1 cellular context compared by ENCODE assay signal in the genomic region with DNA sequence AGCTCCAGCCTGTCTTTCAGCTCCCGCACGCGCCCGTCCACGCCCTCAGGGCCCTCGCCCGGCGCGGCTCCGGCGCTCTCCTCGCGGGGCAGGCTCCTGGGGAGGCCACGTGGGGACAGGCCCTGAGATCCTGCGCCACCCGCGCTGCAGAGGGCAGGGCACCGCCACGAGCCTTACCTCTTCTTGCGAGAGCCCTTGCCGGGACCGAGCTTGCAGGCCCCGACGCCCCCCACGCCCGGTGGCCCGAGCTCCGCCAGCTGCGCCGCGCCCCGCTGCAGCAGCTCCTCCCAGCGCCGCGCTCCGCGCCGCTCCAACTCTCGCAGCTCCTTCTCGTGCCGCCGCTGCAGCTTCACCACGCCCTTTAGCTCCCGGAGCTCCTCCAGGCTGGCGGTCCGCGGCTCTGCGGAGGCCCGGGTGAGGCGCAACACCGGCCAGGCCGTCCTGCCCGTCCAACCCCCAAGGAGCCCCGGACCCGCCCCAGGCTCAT.
A peak's percentile ranks its signal among the peaks of the same experiment; 100 is the strongest.
TF ChIP-seq lines count a peak whose summit lies in the region.

No MANE protein-coding gene starts in this region.

TF ChIP-seq in K562, 482 proteins besides CTCF, POLR2A, EP300 and RAD21 (continued from another document and continues in another):
- TF ChIP-seq ZBTB43 (CRISPR knock-in tag; IDR thresholded peaks at IDR 0.05) = no peak
- no peak for TF ChIP-seq ID3 (CRISPR knock-in tag; IDR thresholded peaks at IDR 0.05)
- TF ChIP-seq ID3 (tag; IDR thresholded peaks at IDR 0.05) = peak; percentile 62; the same call in 1 of the 2 replicates
- TF ChIP-seq, protein P1, sequence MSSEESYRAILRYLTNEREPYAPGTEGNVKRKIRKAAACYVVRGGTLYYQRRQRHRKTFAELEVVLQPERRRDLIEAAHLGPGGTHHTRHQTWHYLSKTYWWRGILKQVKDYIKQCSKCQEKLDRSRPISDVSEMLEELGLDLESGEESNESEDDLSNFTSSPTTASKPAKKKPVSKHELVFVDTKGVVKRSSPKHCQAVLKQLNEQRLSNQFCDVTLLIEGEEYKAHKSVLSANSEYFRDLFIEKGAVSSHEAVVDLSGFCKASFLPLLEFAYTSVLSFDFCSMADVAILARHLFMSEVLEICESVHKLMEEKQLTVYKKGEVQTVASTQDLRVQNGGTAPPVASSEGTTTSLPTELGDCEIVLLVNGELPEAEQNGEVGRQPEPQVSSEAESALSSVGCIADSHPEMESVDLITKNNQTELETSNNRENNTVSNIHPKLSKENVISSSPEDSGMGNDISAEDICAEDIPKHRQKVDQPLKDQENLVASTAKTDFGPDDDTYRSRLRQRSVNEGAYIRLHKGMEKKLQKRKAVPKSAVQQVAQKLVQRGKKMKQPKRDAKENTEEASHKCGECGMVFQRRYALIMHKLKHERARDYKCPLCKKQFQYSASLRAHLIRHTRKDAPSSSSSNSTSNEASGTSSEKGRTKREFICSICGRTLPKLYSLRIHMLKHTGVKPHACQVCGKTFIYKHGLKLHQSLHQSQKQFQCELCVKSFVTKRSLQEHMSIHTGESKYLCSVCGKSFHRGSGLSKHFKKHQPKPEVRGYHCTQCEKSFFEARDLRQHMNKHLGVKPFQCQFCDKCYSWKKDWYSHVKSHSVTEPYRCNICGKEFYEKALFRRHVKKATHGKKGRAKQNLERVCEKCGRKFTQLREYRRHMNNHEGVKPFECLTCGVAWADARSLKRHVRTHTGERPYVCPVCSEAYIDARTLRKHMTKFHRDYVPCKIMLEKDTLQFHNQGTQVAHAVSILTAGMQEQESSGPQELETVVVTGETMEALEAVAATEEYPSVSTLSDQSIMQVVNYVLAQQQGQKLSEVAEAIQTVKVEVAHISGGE (CRISPR knock-in tag; IDR thresholded peaks at IDR 0.05) = no peak
- TF ChIP-seq POLR2G (IDR thresholded peaks at IDR 0.05; ENCODE audit: low read depth, low read length) = peak; percentile 75
- no peak for TF ChIP-seq HIVEP1 (CRISPR knock-in tag; IDR thresholded peaks at IDR 0.05)
- no peak for TF ChIP-seq CBX2 (IDR thresholded peaks at IDR 0.05; ENCODE audit: insufficient read depth, low read length, poor library complexity, severe bottlenecking)
- TF ChIP-seq PTBP1 (IDR thresholded peaks at IDR 0.05; ENCODE audit: low read depth, low read length) = no peak
- no peak for TF ChIP-seq ZNF512 (tag; IDR thresholded peaks at IDR 0.05)
- TF ChIP-seq ZNF431 (CRISPR knock-in tag; IDR thresholded peaks at IDR 0.05) = peak; percentile 54; the same call in 1 of the 2 replicates
- no peak for TF ChIP-seq CEBPG (CRISPR knock-in tag; IDR thresholded peaks at IDR 0.05)
- TF ChIP-seq CEBPG (tag; conservative IDR thresholded peaks at IDR 0.05 in 1 of 2, IDR thresholded peaks at IDR 0.05 in 1 of 2) = no peak
- TF ChIP-seq NFYB (IDR thresholded peaks at IDR 0.05; ENCODE audit: extremely low read depth, insufficient read length) = no peak
- TF ChIP-seq, protein P2, sequence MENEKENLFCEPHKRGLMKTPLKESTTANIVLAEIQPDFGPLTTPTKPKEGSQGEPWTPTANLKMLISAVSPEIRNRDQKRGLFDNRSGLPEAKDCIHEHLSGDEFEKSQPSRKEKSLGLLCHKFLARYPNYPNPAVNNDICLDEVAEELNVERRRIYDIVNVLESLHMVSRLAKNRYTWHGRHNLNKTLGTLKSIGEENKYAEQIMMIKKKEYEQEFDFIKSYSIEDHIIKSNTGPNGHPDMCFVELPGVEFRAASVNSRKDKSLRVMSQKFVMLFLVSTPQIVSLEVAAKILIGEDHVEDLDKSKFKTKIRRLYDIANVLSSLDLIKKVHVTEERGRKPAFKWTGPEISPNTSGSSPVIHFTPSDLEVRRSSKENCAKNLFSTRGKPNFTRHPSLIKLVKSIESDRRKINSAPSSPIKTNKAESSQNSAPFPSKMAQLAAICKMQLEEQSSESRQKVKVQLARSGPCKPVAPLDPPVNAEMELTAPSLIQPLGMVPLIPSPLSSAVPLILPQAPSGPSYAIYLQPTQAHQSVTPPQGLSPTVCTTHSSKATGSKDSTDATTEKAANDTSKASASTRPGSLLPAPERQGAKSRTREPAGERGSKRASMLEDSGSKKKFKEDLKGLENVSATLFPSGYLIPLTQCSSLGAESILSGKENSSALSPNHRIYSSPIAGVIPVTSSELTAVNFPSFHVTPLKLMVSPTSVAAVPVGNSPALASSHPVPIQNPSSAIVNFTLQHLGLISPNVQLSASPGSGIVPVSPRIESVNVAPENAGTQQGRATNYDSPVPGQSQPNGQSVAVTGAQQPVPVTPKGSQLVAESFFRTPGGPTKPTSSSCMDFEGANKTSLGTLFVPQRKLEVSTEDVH (IDR thresholded peaks at IDR 0.05; ENCODE audit: low read depth, partially characterized antibody) = no peak
- TF ChIP-seq ZNF696 (CRISPR knock-in tag; conservative IDR thresholded peaks at IDR 0.05) = no peak
- no peak for TF ChIP-seq BMI1 (IDR thresholded peaks at IDR 0.05; ENCODE audit: low read length)
- TF ChIP-seq HMGN3 (IDR thresholded peaks at IDR 0.05; ENCODE audit: borderline replicate concordance, extremely low read depth, insufficient read length, low read depth, low read length) = no peak
- TF ChIP-seq KDM4B (IDR thresholded peaks at IDR 0.05; ENCODE audit: borderline replicate concordance in 2 of 2, low read depth in 1 of 2) = no peak
- TF ChIP-seq, protein P3, sequence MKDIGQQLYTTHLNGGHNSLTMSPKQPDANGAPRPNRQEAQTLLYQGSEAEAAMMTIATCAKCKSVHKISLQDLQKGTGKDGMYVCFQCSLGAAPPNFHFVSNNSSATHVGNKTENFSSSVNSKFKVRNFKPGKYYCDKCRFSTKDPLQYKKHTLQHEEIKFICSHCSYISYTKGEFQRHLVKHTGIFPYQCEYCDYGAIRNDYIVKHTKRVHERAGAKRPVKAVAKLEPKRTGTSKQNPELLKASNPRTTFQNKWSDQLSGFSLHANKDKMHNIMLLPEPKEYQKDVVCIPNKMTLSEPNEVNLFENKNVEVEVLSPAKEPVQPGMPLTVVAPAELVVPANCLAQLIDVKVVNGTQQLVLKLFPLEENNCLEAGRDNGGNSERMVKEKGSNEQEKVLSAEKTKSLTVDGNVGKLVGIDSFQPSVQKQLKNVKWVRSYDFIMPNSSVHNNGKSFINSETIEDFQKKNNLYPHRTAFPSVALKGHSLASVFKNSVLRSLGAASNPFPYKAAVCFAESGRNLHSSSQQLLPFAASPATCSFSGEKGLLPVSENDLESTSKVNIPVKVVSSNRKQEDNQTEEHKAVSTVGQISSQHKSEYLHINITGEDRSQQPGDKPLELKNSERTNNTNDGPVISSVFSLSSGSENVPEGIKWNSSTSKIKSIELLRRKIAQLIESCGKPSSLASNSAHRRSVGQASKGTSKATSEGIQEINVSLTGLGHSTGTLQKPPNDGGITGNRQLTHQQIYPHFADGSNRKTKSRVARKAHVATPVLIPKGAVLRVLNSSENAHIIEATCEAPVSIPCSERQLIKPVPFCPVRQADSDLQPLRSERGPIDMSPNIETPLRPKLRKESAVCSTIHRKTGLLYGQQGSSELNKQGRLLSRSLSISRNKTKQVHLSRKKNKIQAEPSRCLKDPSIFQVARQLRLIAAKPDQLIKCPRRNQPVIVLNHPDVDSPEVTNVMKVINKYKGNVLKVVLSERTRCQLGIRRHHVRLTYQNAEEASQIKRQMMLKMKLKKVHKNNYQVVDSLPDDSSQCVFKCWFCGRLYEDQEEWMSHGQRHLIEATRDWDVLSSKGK (CRISPR knock-in tag; IDR thresholded peaks at IDR 0.05) = no peak
- TF ChIP-seq, protein P4, sequence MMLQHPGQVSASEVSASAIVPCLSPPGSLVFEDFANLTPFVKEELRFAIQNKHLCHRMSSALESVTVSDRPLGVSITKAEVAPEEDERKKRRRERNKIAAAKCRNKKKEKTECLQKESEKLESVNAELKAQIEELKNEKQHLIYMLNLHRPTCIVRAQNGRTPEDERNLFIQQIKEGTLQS (IDR thresholded peaks at IDR 0.05) = no peak
- TF ChIP-seq, protein P4 (CRISPR knock-in tag; conservative IDR thresholded peaks at IDR 0.05) = no peak
- TF ChIP-seq, protein P5, sequence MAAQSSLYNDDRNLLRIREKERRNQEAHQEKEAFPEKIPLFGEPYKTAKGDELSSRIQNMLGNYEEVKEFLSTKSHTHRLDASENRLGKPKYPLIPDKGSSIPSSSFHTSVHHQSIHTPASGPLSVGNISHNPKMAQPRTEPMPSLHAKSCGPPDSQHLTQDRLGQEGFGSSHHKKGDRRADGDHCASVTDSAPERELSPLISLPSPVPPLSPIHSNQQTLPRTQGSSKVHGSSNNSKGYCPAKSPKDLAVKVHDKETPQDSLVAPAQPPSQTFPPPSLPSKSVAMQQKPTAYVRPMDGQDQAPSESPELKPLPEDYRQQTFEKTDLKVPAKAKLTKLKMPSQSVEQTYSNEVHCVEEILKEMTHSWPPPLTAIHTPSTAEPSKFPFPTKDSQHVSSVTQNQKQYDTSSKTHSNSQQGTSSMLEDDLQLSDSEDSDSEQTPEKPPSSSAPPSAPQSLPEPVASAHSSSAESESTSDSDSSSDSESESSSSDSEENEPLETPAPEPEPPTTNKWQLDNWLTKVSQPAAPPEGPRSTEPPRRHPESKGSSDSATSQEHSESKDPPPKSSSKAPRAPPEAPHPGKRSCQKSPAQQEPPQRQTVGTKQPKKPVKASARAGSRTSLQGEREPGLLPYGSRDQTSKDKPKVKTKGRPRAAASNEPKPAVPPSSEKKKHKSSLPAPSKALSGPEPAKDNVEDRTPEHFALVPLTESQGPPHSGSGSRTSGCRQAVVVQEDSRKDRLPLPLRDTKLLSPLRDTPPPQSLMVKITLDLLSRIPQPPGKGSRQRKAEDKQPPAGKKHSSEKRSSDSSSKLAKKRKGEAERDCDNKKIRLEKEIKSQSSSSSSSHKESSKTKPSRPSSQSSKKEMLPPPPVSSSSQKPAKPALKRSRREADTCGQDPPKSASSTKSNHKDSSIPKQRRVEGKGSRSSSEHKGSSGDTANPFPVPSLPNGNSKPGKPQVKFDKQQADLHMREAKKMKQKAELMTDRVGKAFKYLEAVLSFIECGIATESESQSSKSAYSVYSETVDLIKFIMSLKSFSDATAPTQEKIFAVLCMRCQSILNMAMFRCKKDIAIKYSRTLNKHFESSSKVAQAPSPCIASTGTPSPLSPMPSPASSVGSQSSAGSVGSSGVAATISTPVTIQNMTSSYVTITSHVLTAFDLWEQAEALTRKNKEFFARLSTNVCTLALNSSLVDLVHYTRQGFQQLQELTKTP (IDR thresholded peaks at IDR 0.05; ENCODE audit: low read depth in 1 of 2, partially characterized antibody in 2 of 2) = no peak
- no peak for TF ChIP-seq ZKSCAN1 (IDR thresholded peaks at IDR 0.05; ENCODE audit: low read depth, low read length)
- TF ChIP-seq TGIF2 (CRISPR knock-in tag; IDR thresholded peaks at IDR 0.05) = no peak
- TF ChIP-seq, protein P6, sequence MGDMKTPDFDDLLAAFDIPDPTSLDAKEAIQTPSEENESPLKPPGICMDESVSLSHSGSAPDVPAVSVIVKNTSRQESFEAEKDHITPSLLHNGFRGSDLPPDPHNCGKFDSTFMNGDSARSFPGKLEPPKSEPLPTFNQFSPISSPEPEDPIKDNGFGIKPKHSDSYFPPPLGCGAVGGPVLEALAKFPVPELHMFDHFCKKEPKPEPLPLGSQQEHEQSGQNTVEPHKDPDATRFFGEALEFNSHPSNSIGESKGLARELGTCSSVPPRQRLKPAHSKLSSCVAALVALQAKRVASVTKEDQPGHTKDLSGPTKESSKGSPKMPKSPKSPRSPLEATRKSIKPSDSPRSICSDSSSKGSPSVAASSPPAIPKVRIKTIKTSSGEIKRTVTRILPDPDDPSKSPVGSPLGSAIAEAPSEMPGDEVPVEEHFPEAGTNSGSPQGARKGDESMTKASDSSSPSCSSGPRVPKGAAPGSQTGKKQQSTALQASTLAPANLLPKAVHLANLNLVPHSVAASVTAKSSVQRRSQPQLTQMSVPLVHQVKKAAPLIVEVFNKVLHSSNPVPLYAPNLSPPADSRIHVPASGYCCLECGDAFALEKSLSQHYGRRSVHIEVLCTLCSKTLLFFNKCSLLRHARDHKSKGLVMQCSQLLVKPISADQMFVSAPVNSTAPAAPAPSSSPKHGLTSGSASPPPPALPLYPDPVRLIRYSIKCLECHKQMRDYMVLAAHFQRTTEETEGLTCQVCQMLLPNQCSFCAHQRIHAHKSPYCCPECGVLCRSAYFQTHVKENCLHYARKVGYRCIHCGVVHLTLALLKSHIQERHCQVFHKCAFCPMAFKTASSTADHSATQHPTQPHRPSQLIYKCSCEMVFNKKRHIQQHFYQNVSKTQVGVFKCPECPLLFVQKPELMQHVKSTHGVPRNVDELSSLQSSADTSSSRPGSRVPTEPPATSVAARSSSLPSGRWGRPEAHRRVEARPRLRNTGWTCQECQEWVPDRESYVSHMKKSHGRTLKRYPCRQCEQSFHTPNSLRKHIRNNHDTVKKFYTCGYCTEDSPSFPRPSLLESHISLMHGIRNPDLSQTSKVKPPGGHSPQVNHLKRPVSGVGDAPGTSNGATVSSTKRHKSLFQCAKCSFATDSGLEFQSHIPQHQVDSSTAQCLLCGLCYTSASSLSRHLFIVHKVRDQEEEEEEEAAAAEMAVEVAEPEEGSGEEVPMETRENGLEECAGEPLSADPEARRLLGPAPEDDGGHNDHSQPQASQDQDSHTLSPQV (IDR thresholded peaks at IDR 0.05) = peak; percentile 63; the same call in 1 of the 2 replicates
- TF ChIP-seq ZBTB1 (CRISPR knock-in tag; IDR thresholded peaks at IDR 0.05; ENCODE audit: borderline replicate concordance, low read depth) = peak; percentile 73; the same call in 1 of the 2 replicates
- TF ChIP-seq ZNF212 (CRISPR knock-in tag; IDR thresholded peaks at IDR 0.05) = no peak
